Comparison of ENCODE assay signal across 8 cellular contexts in genomic region chr16:66830422-66831404, GRCh38. TPM values are rescaled to one million over a fixed set of nuclear protein-coding genes. Genes with fewer than 3 reads are reported as not detected.
A peak's percentile ranks its signal among the peaks of the same experiment; 100 is the strongest.
DNase-seq lines count a peak whose midpoint lies in the region; ATAC-seq lines count a peak whose summit lies in the region.

Gene NAE1, minus strand, starts transcription at chr16:66830976. Its CDS starts 77 bp downstream, at chr16:66830899.

- no peaks in the 10 kb centered on the region for H3K27me3 ChIP-seq in endocrine pancreas (ENCODE audit: control insufficient read depth, insufficient read depth, low read length)

- H3K9me3 ChIP-seq in endocrine pancreas (ENCODE audit: control insufficient read depth, low read length): no peaks in the 10 kb centered on the region

- peak; percentile 82 for DNase-seq in COLO829 (ENCODE audit: low spot score)
- peak; percentile 45 for DNase-seq in HS-5 (ENCODE audit: low read depth)
- DNase-seq in NK-92 (lab: John Stamatoyannopoulos, UW; ENCODE audit: unreplicated experiment): peak; percentile 41
- DNase-seq in activated CD8-positive, alpha-beta memory T cell treated with anti-CD3 and anti-CD28 coated beads for 4 hours (ENCODE audit: low read depth in 2 of 2): peak; percentile 72 to 73
- DNase-seq in mesenteric fat pad (ENCODE audit: low spot score): peak; percentile 96
- DNase-seq in stimulated activated CD8-positive, alpha-beta memory T cell treated with anti-CD3 and anti-CD28 coated beads, Interleukin-15, amount 100 ng/mL, for 24 hours (ENCODE audit: low read depth): peak; percentile 91

- no peaks in the 10 kb centered on the region for H3K4me1 ChIP-seq in endocrine pancreas (ENCODE audit: control insufficient read depth, insufficient read depth, low read length)

- peak within 1 kb of the TSS; percentile 85 for H3K9ac ChIP-seq in endocrine pancreas (ENCODE audit: control insufficient read depth, insufficient read depth, low read length)

- H3K4me3 ChIP-seq in endocrine pancreas (ENCODE audit: control insufficient read depth, insufficient read depth, low read length): peak within 1 kb of the TSS; percentile 49

- peaks cover 3% of the 10 kb centered on the region for H3K36me3 ChIP-seq in endocrine pancreas (ENCODE audit: control insufficient read depth, insufficient read depth, low read length)

- peak; percentile 78 for ATAC-seq in GM19468 (IDR thresholded peaks at IDR 0.05; ENCODE audit: extremely low read depth, unreplicated experiment)

RNA-seq across cellular contexts. Expression of gene NAE1, which starts in this region (rescaled TPM):
- 42.4 TPM for total RNA-seq in mesenteric fat pad

Comparison
In these comparisons a context has a peak if more than half of its experiments do, and no peak if none do; other contexts are left out.
1. Peak in every context shown above with its lines: DNase-seq, ATAC-seq and H3K4me3 ChIP-seq.
2. DNase-seq: peak in every context shown above with its lines; median percentile 96 in mesenteric fat pad; 91 in stimulated activated CD8-positive, alpha-beta memory T cell treated with anti-CD3 and anti-CD28 coated beads, Interleukin-15, amount 100 ng/mL, for 24 hours; 82 in COLO829; 72 in activated CD8-positive, alpha-beta memory T cell treated with anti-CD3 and anti-CD28 coated beads for 4 hours; 45 in HS-5; 41 in NK-92.